Comparison of ENCODE assay signal across 1 cellular context in the genomic region with DNA sequence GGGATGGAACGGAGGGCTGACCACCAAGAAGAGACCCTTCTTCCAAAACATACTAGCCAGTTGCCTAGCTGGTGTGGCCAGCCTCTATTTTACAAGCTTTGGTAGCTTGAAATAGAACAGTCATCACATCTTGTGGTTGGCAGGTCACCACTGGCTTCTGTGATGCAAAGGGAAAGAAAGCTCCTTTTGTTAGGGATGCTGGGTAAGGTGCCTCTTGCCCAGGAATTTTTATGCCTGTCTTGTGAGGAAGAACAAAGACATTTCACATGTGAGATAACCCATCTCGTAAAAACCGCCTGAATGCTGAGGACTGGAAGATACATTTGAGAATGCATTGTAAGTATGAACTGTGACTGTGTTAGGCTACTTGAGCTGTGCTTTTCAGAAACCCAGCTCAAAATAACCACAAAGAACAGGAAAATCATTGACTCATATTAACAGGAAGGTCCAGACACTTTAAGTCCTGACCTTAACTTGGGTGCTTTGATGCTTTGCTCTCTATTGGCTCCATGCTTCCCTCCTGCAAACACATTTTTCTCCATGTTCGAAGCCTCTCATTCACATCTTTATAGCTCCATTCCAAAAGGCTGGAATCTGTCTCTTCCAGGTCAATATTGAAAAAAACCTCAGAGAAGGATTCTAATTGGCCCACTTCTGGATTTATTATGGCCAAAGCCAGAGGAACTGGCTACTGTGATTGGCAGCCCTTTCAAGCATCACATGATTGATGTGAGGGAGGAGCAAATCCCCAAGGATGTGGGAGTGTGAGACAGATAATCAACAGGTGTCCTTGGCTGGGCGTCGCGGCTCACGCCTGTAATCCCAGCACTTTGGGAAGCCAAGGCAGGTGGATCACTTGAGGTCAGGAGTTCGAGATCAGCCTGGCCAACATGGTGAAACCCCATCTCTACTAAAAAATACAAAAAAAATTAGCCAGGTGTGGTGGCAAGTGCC.
TF ChIP-seq lines count a peak whose summit lies in the region.

No MANE protein-coding gene starts in this region.

TF ChIP-seq in HCT116, 20 proteins besides CTCF, POLR2A, EP300 and RAD21 (continued from another document):
- TF ChIP-seq, protein P1, sequence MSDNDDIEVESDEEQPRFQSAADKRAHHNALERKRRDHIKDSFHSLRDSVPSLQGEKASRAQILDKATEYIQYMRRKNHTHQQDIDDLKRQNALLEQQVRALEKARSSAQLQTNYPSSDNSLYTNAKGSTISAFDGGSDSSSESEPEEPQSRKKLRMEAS (IDR thresholded peaks at IDR 0.05), result peak; percentile 71
- TF ChIP-seq, protein P2, sequence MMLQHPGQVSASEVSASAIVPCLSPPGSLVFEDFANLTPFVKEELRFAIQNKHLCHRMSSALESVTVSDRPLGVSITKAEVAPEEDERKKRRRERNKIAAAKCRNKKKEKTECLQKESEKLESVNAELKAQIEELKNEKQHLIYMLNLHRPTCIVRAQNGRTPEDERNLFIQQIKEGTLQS (IDR thresholded peaks at IDR 0.05), result no peak
- TF ChIP-seq EZH2phosphoT487 (IDR thresholded peaks at IDR 0.05; ENCODE audit: borderline replicate concordance) (no peak), YY1 (IDR thresholded peaks at IDR 0.05; ENCODE audit: extremely low read depth, insufficient replicate concordance, low read depth, low read length) (no peak), EGR1 (IDR thresholded peaks at IDR 0.05; ENCODE audit: low read depth) (no peak), ZFX (IDR thresholded peaks at IDR 0.05) (no peak), SRF (IDR thresholded peaks at IDR 0.05; ENCODE audit: low read depth) (0 out of 2 replicates have a peak, but pooled peaks have one; percentile 19), CEBPB (IDR thresholded peaks at IDR 0.05; ENCODE audit: low read depth) (peak; percentile 59), ELF1 (IDR thresholded peaks at IDR 0.05; ENCODE audit: borderline replicate concordance, low read depth) (no peak), CBX3 (IDR thresholded peaks at IDR 0.05; ENCODE audit: low read depth) (peak; percentile 73; the same call in 1 of the 2 replicates), TCF7L2 (IDR thresholded peaks at IDR 0.05; ENCODE audit: borderline replicate concordance, extremely low read depth, insufficient read depth, insufficient read length) (no peak)
- TF ChIP-seq, protein P3, sequence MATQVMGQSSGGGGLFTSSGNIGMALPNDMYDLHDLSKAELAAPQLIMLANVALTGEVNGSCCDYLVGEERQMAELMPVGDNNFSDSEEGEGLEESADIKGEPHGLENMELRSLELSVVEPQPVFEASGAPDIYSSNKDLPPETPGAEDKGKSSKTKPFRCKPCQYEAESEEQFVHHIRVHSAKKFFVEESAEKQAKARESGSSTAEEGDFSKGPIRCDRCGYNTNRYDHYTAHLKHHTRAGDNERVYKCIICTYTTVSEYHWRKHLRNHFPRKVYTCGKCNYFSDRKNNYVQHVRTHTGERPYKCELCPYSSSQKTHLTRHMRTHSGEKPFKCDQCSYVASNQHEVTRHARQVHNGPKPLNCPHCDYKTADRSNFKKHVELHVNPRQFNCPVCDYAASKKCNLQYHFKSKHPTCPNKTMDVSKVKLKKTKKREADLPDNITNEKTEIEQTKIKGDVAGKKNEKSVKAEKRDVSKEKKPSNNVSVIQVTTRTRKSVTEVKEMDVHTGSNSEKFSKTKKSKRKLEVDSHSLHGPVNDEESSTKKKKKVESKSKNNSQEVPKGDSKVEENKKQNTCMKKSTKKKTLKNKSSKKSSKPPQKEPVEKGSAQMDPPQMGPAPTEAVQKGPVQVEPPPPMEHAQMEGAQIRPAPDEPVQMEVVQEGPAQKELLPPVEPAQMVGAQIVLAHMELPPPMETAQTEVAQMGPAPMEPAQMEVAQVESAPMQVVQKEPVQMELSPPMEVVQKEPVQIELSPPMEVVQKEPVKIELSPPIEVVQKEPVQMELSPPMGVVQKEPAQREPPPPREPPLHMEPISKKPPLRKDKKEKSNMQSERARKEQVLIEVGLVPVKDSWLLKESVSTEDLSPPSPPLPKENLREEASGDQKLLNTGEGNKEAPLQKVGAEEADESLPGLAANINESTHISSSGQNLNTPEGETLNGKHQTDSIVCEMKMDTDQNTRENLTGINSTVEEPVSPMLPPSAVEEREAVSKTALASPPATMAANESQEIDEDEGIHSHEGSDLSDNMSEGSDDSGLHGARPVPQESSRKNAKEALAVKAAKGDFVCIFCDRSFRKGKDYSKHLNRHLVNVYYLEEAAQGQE (IDR thresholded peaks at IDR 0.05; ENCODE audit: low read depth), result no peak
